15 cellular contexts compared by ENCODE assay signal in the genomic region with DNA sequence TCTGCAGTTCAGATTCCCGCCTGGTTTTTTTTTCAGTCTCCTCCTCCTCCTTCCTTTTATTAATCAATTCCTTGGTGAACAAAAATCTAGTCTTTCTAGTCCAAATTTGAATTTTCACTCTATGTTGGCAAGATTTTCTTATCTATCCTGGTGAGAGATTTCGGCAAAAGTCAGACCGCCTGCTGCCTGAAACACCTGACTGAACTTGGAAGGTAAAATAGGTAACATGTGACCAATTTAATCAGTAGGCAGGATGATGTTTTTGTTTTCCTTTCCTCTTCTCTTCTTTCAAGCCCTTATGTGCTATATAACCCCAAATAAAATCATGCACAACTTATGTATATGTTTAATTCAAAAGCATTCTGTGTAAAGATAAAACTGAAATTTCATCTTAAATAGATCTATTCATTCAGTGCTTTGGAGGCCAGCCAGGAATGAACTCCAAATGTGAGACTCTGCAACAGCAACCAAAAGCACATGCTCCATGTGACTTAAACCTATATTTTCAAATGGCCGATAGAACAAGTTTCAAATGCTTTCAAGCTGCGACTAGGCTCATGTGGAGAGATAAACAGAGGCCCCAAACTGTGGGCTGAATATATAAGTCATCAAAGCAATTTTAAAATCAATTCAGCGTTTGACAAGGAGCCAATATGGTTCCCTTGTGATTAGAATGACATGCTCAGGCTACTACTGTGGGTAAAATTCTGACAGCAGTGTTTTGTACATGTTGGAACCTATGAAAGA.
"Had no signal": no experiment of that assay in that cellular context is flagged by ENCODE, and none has a peak within 500 bp of the region (broad histone marks: within the 10 kb centered on the region; RNA-seq: fewer than 3 reads in every experiment).

No MANE protein-coding gene starts in this region.

- FAIRE-seq: bronchial epithelial cell, kidney had no signal

- H3K4me1 ChIP-seq: left lung, transverse colon had no signal

- DNase-seq: activated CD4-positive, alpha-beta T cell treated with anti-CD3 and anti-CD28 coated beads, Interleukin-2, amount 10 ng/mL, durations not matched to agents 24 days and 14 days; activated CD4-positive, CD25-positive, alpha-beta regulatory T cell; activated CD8-positive, alpha-beta memory T cell treated with anti-CD3 and anti-CD28 coated beads, Interleukin-2, amount 50 U/mL, for 48 hours; activated naive CD8-positive, alpha-beta T cell treated with anti-CD3 and anti-CD28 coated beads for 36 hours; kidney; left lung; mammary epithelial cell; mucosa of descending colon; naive thymus-derived CD4-positive, alpha-beta T cell; retina; stimulated activated CD4-positive, alpha-beta T cell treated with anti-CD3 and anti-CD28 coated beads, Interleukin-2, amount 100 ng/mL, for 48 hours; stimulated activated naive B cell treated with anti-CD40 and anti-IgM and Interleukin-4, amounts not matched to agents 10 μg/mL and 1 μg/mL and 100 μg/mL, for 72 hours; transverse colon had no signal

- H3K9me3 ChIP-seq: left lung, mucosa of descending colon, transverse colon had no signal

- H3K27me3 ChIP-seq: left lung, transverse colon had no signal

- H3K36me3 ChIP-seq: left lung, transverse colon had no signal

- H3K27me3 Mint-ChIP-seq: activated CD4-positive, alpha-beta T cell treated with anti-CD3 and anti-CD28 coated beads, Interleukin-2, amount 10 ng/mL, durations not matched to agents 24 days and 14 days had no signal

- H3K36me3 Mint-ChIP-seq: activated naive CD8-positive, alpha-beta T cell treated with anti-CD3 and anti-CD28 coated beads for 36 hours; naive thymus-derived CD4-positive, alpha-beta T cell; stimulated activated naive B cell treated with anti-CD40 and anti-IgM and Interleukin-4, amounts not matched to agents 10 μg/mL and 1 μg/mL and 100 μg/mL, for 72 hours had no signal

- ATAC-seq: esophagus mucosa; left lung; mucosa of descending colon; naive thymus-derived CD4-positive, alpha-beta T cell; stimulated activated naive B cell treated with anti-CD40 and anti-IgM and Interleukin-4, amounts not matched to agents 10 μg/mL and 1 μg/mL and 100 μg/mL, for 72 hours had no signal

- H3K27ac Mint-ChIP-seq: activated CD4-positive, alpha-beta T cell treated with anti-CD3 and anti-CD28 coated beads, Interleukin-2, amount 10 ng/mL, durations not matched to agents 24 days and 14 days; activated naive CD8-positive, alpha-beta T cell treated with anti-CD3 and anti-CD28 coated beads for 36 hours; naive thymus-derived CD4-positive, alpha-beta T cell; stimulated activated naive B cell treated with anti-CD40 and anti-IgM and Interleukin-4, amounts not matched to agents 10 μg/mL and 1 μg/mL and 100 μg/mL, for 72 hours had no signal

- H3K4me1 Mint-ChIP-seq: activated CD4-positive, alpha-beta T cell treated with anti-CD3 and anti-CD28 coated beads, Interleukin-2, amount 10 ng/mL, durations not matched to agents 24 days and 14 days; activated naive CD8-positive, alpha-beta T cell treated with anti-CD3 and anti-CD28 coated beads for 36 hours; naive thymus-derived CD4-positive, alpha-beta T cell had no signal

- H3K4me3 ChIP-seq: left lung, mucosa of descending colon, transverse colon had no signal

- H3K9me3 Mint-ChIP-seq: activated CD4-positive, alpha-beta T cell treated with anti-CD3 and anti-CD28 coated beads, Interleukin-2, amount 10 ng/mL, durations not matched to agents 24 days and 14 days; activated naive CD8-positive, alpha-beta T cell treated with anti-CD3 and anti-CD28 coated beads for 36 hours had no signal

- H3K27ac ChIP-seq: left lung, transverse colon had no signal

- H3K4me3 Mint-ChIP-seq: activated CD4-positive, alpha-beta T cell treated with anti-CD3 and anti-CD28 coated beads, Interleukin-2, amount 10 ng/mL, durations not matched to agents 24 days and 14 days; activated naive CD8-positive, alpha-beta T cell treated with anti-CD3 and anti-CD28 coated beads for 36 hours; naive thymus-derived CD4-positive, alpha-beta T cell; stimulated activated naive B cell treated with anti-CD40 and anti-IgM and Interleukin-4, amounts not matched to agents 10 μg/mL and 1 μg/mL and 100 μg/mL, for 72 hours had no signal
